ENCODE assay signal across 1 cellular context in the genomic region with DNA sequence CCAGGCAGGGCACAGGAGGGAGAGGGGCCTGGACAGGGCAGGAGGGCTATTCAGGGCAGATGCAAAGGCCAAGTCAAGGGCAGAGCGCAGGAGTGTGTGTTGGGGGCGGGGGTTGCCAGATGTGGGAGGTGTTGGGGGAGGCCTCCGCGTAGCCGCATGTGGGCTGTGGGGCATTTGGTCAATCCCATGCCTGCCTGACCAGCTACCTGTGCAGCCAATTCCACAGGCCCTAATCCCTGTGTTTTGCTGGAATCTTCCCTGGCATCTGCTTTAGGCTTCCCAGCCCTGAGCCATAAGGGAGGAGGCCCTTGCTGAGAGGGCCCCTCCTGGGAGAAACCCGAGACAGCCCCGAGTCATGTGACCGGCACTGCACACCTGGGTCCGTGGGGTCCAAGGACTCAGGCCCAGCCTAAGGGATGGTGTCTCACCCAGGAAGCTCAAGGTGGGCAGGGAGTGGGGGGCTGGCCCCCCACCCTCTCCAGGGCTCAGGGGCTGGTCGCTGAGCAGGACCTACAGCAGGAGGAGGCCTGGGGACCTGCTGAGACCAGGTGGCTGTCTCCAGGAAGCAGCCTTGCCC.
TF ChIP-seq lines count a peak whose summit lies in the region.

No MANE protein-coding gene starts in this region.

TF ChIP-seq in HepG2, 621 proteins besides CTCF, POLR2A, EP300 and RAD21 (continued from another document):
- TF ChIP-seq CHCHD3 (CRISPR knock-in tag; IDR thresholded peaks at IDR 0.05): no peak
